In genomic region chr2:11466307-11467125, GRCh38 we compare ENCODE assay signal across 8 cellular contexts. TPM values are rescaled to one million over a fixed set of nuclear protein-coding genes. Genes with fewer than 3 reads are reported as not detected.
DNase-seq lines count a peak whose midpoint lies in the region; ATAC-seq, FAIRE-seq and TF ChIP-seq lines count a peak whose summit lies in the region.

No MANE protein-coding gene starts in this region.

- H3K36me3 ChIP-seq in ES-I3 (ENCODE audit: insufficient read depth, low read length), result no peaks in the 10 kb centered on the region
- H3K36me3 ChIP-seq in HAP-1 (replicated peaks), result peaks cover 17% of the 10 kb centered on the region
- H3K36me3 ChIP-seq in Panc1 (ENCODE audit: control insufficient read depth, insufficient read depth, low read length), result peaks cover 6% of the 10 kb centered on the region
- H3K36me3 ChIP-seq in endocrine pancreas (ENCODE audit: control insufficient read depth, insufficient read depth, low read length), result no peaks in the 10 kb centered on the region

- no peak for FAIRE-seq in D721Med (lab: Jason Lieb, UNC)

- intact Hi-C loops in Panc1 (cut with micrococcal nuclease; ENCODE audit: unreplicated experiment), result no loop called here

- H3K36me3 Mint-ChIP-seq in nephron (ENCODE audit: low read depth), result peaks cover 23% of the 10 kb centered on the region

- POLR2A ChIA-PET in Panc1 (lab: Charles Lee), result interaction anchor here (0.6 kb wide), 1 partner anchor 472 kb away, joined by 3 read pairs; no protein-coding TSS in a partner anchor

- CTCF ChIA-PET in Panc1 (lab: Charles Lee), result interaction anchor here (1.3 kb wide), 1 partner anchor 116 kb away, joined by 3 read pairs; no protein-coding TSS in a partner anchor

- H3K9me3 Mint-ChIP-seq in nephron, result no peaks in the 10 kb centered on the region

- ATAC-seq in Panc1, result peak; percentile 67

- DNase-seq in HAP-1 (ENCODE audit: low spot score in 2 of 2) (peak in 1 of 2 experiments; percentile 24), Panc1 (ENCODE audit: low read depth, low spot score) (no peak), putamen (ENCODE audit: low spot score) (no peak), NCI-H1105 treated with DMSO at 0.1 percent for 48 hours (lab: John Stamatoyannopoulos, UW) (no peak), D721Med (ENCODE audit: insufficient read length, low spot score) (no peak)

- H3K9me3 ChIP-seq in ES-I3 (ENCODE audit: control insufficient read depth, insufficient read depth, low read length) (no peaks in the 10 kb centered on the region), HAP-1 (peaks cover 2% of the 10 kb centered on the region; the same call in 1 of the 2 replicates), Panc1 (ENCODE audit: control insufficient read depth, insufficient read depth, low read depth, low read length) (no peaks in the 10 kb centered on the region), endocrine pancreas (ENCODE audit: control insufficient read depth, low read length) (no peaks in the 10 kb centered on the region)

- H3K27ac ChIP-seq in Panc1 (ENCODE audit: low read length), result peak overlapping the region; percentile 91

- no peaks in the 10 kb centered on the region for H3K27me3 Mint-ChIP-seq in nephron (ENCODE audit: low read depth)

- H3K4me1 Mint-ChIP-seq in nephron, result peaks cover 42% of the 10 kb centered on the region

- H3K4me3 Mint-ChIP-seq in nephron, result peak overlapping the region; percentile 86 to 96 (median 95)

- BruUV-seq in Panc1 (replicated peaks; lab: Mats Ljungman, UMichigan), result no TSS peak

- no peaks in the 10 kb centered on the region for H3K27me3 ChIP-seq in HAP-1 (ENCODE audit: low read depth)
- no peaks in the 10 kb centered on the region for H3K27me3 ChIP-seq in Panc1 (ENCODE audit: control insufficient read depth, insufficient read depth, low read length)
- no peaks in the 10 kb centered on the region for H3K27me3 ChIP-seq in endocrine pancreas (ENCODE audit: control insufficient read depth, insufficient read depth, low read length)

- TF ChIP-seq CTCF in Panc1 (IDR thresholded peaks at IDR 0.05) (no peak), nephron (IDR thresholded peaks at IDR 0.05; ENCODE audit: unreplicated experiment in 3 of 3) (no peak), D721Med (IDR thresholded peaks at IDR 0.05; ENCODE audit: insufficient read depth, missing control alignments) (no peak)

- H3K27ac Mint-ChIP-seq in nephron, result peak overlapping the region; percentile 89 to 97 (median 95)

- in situ Hi-C loops in HAP-1 (cut with MboI; ENCODE audit: low sequenced_read_pairs) (no loop called here), Panc1 (cut with HindIII; ENCODE audit: low pct_unique_long_range_greater_than_20kb, low sequenced_read_pairs) (no loop called here)

- peak overlapping the region; percentile 67 for H3K4me3 ChIP-seq in HAP-1
- peak overlapping the region; percentile 77 to 82 for H3K4me3 ChIP-seq in Panc1 (ENCODE audit: low read depth in 2 of 2, low read length in 2 of 2)
- peak overlapping the region; percentile 37 for H3K4me3 ChIP-seq in endocrine pancreas (ENCODE audit: control insufficient read depth, insufficient read depth, low read length)

- H3K9ac ChIP-seq in ES-I3 (ENCODE audit: low read depth, low read length) (peak overlapping the region; percentile 68; the same call in 1 of the 2 replicates), endocrine pancreas (ENCODE audit: control insufficient read depth, insufficient read depth, low read length) (no peak overlapping the region)

- H3K4me1 ChIP-seq in ES-I3 (ENCODE audit: insufficient read depth, low read length), result no peaks in the 10 kb centered on the region
- H3K4me1 ChIP-seq in HAP-1, result peaks cover 19% of the 10 kb centered on the region
- peaks cover 12% of the 10 kb centered on the region; the same call in 1 of the 2 replicates for H3K4me1 ChIP-seq in Panc1 (ENCODE audit: control insufficient read depth, insufficient read depth, low read length)
- no peaks in the 10 kb centered on the region for H3K4me1 ChIP-seq in endocrine pancreas (ENCODE audit: control insufficient read depth, insufficient read depth, low read length)

RNA-seq across cellular contexts. Expression of gene E2F6, which starts 0.6 kb away (rescaled TPM):
- total RNA-seq in Panc1 (2021; ENCODE audit: unreplicated experiment), result 23.9 TPM
- polyA plus RNA-seq in Panc1 (2012; ENCODE audit: insufficient read length), result 18.8 TPM
